ENCODE assay signal across 25 cellular contexts in genomic region chr17:21272881-21273839, GRCh38. TPM values are rescaled to one million over a fixed set of nuclear protein-coding genes. Genes with fewer than 3 reads are reported as not detected.
DNase-seq lines count a peak whose midpoint lies in the region; ATAC-seq and TF ChIP-seq lines count a peak whose summit lies in the region.
"Had no signal": no experiment of that assay in that cellular context is flagged by ENCODE, and none has a peak within 500 bp of the region (broad histone marks: within the 10 kb centered on the region; RNA-seq: fewer than 3 reads in every experiment).

No MANE protein-coding gene starts in this region.

- H3K27me3 ChIP-seq in mammary epithelial cell (ENCODE audit: insufficient read depth, low read length): no peaks in the 10 kb centered on the region
- no peaks in the 10 kb centered on the region for H3K27me3 ChIP-seq in effector memory CD4-positive, alpha-beta T cell (replicated peaks; ENCODE audit: control insufficient read depth, insufficient read depth, low read length, poor library complexity, severe bottlenecking)

- no peaks in the 10 kb centered on the region for H3K79me2 ChIP-seq in mammary epithelial cell (ENCODE audit: insufficient read depth, low read length)

- TF ChIP-seq CTCF in MCF 10A (IDR thresholded peaks at IDR 0.05; ENCODE audit: unreplicated experiment) (no peak), mammary epithelial cell (conservative IDR thresholded peaks at IDR 0.05 in 1 of 2, IDR thresholded peaks at IDR 0.05 in 1 of 2; ENCODE audit: extremely low read depth in 1 of 2, insufficient read depth in 1 of 2, low read depth in 1 of 2, low read length in 2 of 2) (no peak)

- H3K4me3 Mint-ChIP-seq in MCF 10A (ENCODE audit: unreplicated experiment): no peak overlapping the region
- H3K4me3 Mint-ChIP-seq in T-helper 17 cell: no peak overlapping the region
- H3K4me3 Mint-ChIP-seq: effector memory CD8-positive, alpha-beta T cell; mesothelial cell of epicardium; natural killer cell treated with Interleukin-12 subunit alpha and Interleukin-12 subunit beta and Interleukin-15 and Interleukin-18, amount 100 ng/mL, for 72 hours; stimulated activated naive B cell treated with anti-CD40 and anti-IgM and Interleukin-4, amounts not matched to agents 10 μg/mL and 1 μg/mL and 100 μg/mL, for 72 hours; T-helper 1 cell treated with Interleukin-12 subunit alpha and Interleukin-12 subunit beta and Interleukin-4 antibody, amounts not matched to agents 30 μg/mL and 1 μg/mL, for 36 hours; WTC11 had no signal

- no peaks in the 10 kb centered on the region for H3K9me3 Mint-ChIP-seq in MCF 10A (ENCODE audit: unreplicated experiment)
- H3K9me3 Mint-ChIP-seq: activated CD8-positive, alpha-beta T cell treated with anti-CD3 and anti-CD28 coated beads for 36 hours; activated naive CD4-positive, alpha-beta T cell treated with anti-CD3 and anti-CD28 coated beads, Interleukin-2, amount 50 U/mL, for 72 hours; effector memory CD8-positive, alpha-beta T cell; mesothelial cell of epicardium; natural killer cell treated with Interleukin-12 subunit alpha and Interleukin-12 subunit beta and Interleukin-15 and Interleukin-18, amount 100 ng/mL, for 72 hours; stimulated activated naive B cell treated with anti-CD40 and anti-IgM and Interleukin-4, amounts not matched to agents 10 μg/mL and 1 μg/mL and 100 μg/mL, for 72 hours; T-helper 1 cell treated with Interleukin-12 subunit alpha and Interleukin-12 subunit beta and Interleukin-4 antibody, amounts not matched to agents 30 μg/mL and 1 μg/mL, for 36 hours; WTC11 had no signal

- H3K4me1 ChIP-seq in mammary epithelial cell (ENCODE audit: insufficient read depth, low read length): peaks cover 24% of the 10 kb centered on the region
- H3K4me1 ChIP-seq in effector memory CD4-positive, alpha-beta T cell (ENCODE audit: control insufficient read depth, insufficient read depth, low read length, poor library complexity, severe bottlenecking): peaks cover 26% of the 10 kb centered on the region

- H3K4me3 ChIP-seq in mammary epithelial cell (replicated peaks in 1 of 3; ENCODE audit: insufficient read depth in 1 of 3, low read depth in 2 of 3, low read length in 3 of 3): no peak overlapping the region
- no peak overlapping the region for H3K4me3 ChIP-seq in effector memory CD4-positive, alpha-beta T cell (ENCODE audit: insufficient read depth, low read depth, low read length, poor library complexity, severe bottlenecking)
- H3K4me3 ChIP-seq: thoracic aorta had no signal

- no peak overlapping the region for H3K9ac ChIP-seq in mammary epithelial cell (ENCODE audit: insufficient read depth, low read length)

- POLR2A ChIA-PET in MCF 10A (lab: Yijun Ruan, JAX): interaction anchor here (0.7 to 1.4 kb wide), 4 partner anchors 9 to 184 kb away, joined by 3 to 4 read pairs (median 3); no protein-coding TSS in a partner anchor

- DNase-seq in MCF 10A (ENCODE audit: unreplicated experiment) (peak; percentile 59), mammary epithelial cell (no peak), T-helper 17 cell (no peak), iPS-NIHi11 (ENCODE audit: low spot score) (peak; percentile 2), HuH-7 (ENCODE audit: low spot score) (no peak), NCI-H2081 treated with DMSO at 0.1 percent for 48 hours (lab: John Stamatoyannopoulos, UW) (no peak)
- DNase-seq in stimulated activated CD4-positive, alpha-beta T cell treated with anti-CD3 and anti-CD28 coated beads, Interleukin-4, amount 100 ng/mL, for 24 hours: no peak
- DNase-seq in effector memory CD4-positive, alpha-beta T cell: no peak
- DNase-seq: ACHN; activated CD8-positive, alpha-beta T cell treated with anti-CD3 and anti-CD28 coated beads for 36 hours; activated T-cell treated with anti-CD3 and anti-CD28 coated beads, Interleukin-2, amount 50 U/mL, for 48 hours; effector memory CD8-positive, alpha-beta T cell; GDM1; glutamatergic neuron; KBM-7; NCI-H1092 treated with DMSO at 0.1 percent for 48 hours; NCI-H524 treated with DMSO at 0.1 percent for 48 hours; stimulated activated naive B cell treated with anti-CD40 and anti-IgM and Interleukin-4, amounts not matched to agents 10 μg/mL and 1 μg/mL and 100 μg/mL, for 72 hours had no signal

- H3K27me3 Mint-ChIP-seq in MCF 10A (ENCODE audit: insufficient read depth, unreplicated experiment) (no peaks in the 10 kb centered on the region), T-helper 17 cell (no peaks in the 10 kb centered on the region)
- H3K27me3 Mint-ChIP-seq: activated CD8-positive, alpha-beta T cell treated with anti-CD3 and anti-CD28 coated beads for 36 hours; effector memory CD8-positive, alpha-beta T cell; natural killer cell treated with Interleukin-12 subunit alpha and Interleukin-12 subunit beta and Interleukin-15 and Interleukin-18, amount 100 ng/mL, for 72 hours had no signal

- WGBS in mammary epithelial cell (ENCODE audit: low coverage, missing lambda C conversion rate): 69% methylated on average over 12 of the region's 14 CpGs

- in situ Hi-C loops in mammary epithelial cell (cut with MboI; ENCODE audit: low sequenced_read_pairs in 2 of 2): loop anchor here in 1 of 2 donors (25.0 kb wide), 2 partner anchors 89 to 189 kb away; no protein-coding TSS in a partner anchor

- no peaks in the 10 kb centered on the region for H4K20me1 ChIP-seq in mammary epithelial cell (ENCODE audit: insufficient read depth, low read length)

- no peak overlapping the region for H3K27ac ChIP-seq in mammary epithelial cell (ENCODE audit: insufficient read depth, low read depth, low read length)
- no peak overlapping the region for H3K27ac ChIP-seq in effector memory CD4-positive, alpha-beta T cell (ENCODE audit: insufficient read depth, low read length, poor library complexity, severe bottlenecking)
- H3K27ac ChIP-seq: thoracic aorta had no signal

- no peak overlapping the region for H3K27ac Mint-ChIP-seq in MCF 10A (ENCODE audit: low read depth, unreplicated experiment)
- peak overlapping the region; percentile 34 for H3K27ac Mint-ChIP-seq in T-helper 17 cell
- H3K27ac Mint-ChIP-seq: activated CD8-positive, alpha-beta T cell treated with anti-CD3 and anti-CD28 coated beads for 36 hours; activated naive CD4-positive, alpha-beta T cell treated with anti-CD3 and anti-CD28 coated beads, Interleukin-2, amount 50 U/mL, for 72 hours; effector memory CD8-positive, alpha-beta T cell; mesothelial cell of epicardium; natural killer cell treated with Interleukin-12 subunit alpha and Interleukin-12 subunit beta and Interleukin-15 and Interleukin-18, amount 100 ng/mL, for 72 hours; stimulated activated naive B cell treated with anti-CD40 and anti-IgM and Interleukin-4, amounts not matched to agents 10 μg/mL and 1 μg/mL and 100 μg/mL, for 72 hours; T-helper 1 cell treated with Interleukin-12 subunit alpha and Interleukin-12 subunit beta and Interleukin-4 antibody, amounts not matched to agents 30 μg/mL and 1 μg/mL, for 36 hours; WTC11 had no signal

- no peaks in the 10 kb centered on the region for H3K36me3 Mint-ChIP-seq in MCF 10A (ENCODE audit: insufficient read depth, unreplicated experiment)
- no peaks in the 10 kb centered on the region for H3K36me3 Mint-ChIP-seq in T-helper 17 cell (ENCODE audit: low read depth)
- H3K36me3 Mint-ChIP-seq: activated naive CD4-positive, alpha-beta T cell treated with anti-CD3 and anti-CD28 coated beads, Interleukin-2, amount 50 U/mL, for 72 hours; mesothelial cell of epicardium; natural killer cell treated with Interleukin-12 subunit alpha and Interleukin-12 subunit beta and Interleukin-15 and Interleukin-18, amount 100 ng/mL, for 72 hours; stimulated activated naive B cell treated with anti-CD40 and anti-IgM and Interleukin-4, amounts not matched to agents 10 μg/mL and 1 μg/mL and 100 μg/mL, for 72 hours; WTC11 had no signal

- no TSS peak for BruUV-seq in MCF 10A (replicated peaks; lab: Mats Ljungman, UMichigan)
- no TSS peak for BruUV-seq in mammary epithelial cell (replicated peaks; lab: Mats Ljungman, UMichigan)

- CTCF ChIA-PET in MCF 10A (lab: Yijun Ruan, JAX) (interaction anchor here (0.5 to 1.6 kb wide), 2 partner anchors 16 to 241 kb away, joined by 3 to 4 read pairs; no protein-coding TSS in a partner anchor), mammary epithelial cell (lab: Charles Lee; ENCODE audit: low non-redundant PET) (no interaction called here)

- intact Hi-C loops in MCF 10A (cut with micrococcal nuclease): no loop called here
- intact Hi-C loops in mammary epithelial cell (cut with micrococcal nuclease): no loop called here

- no peak for ATAC-seq in T-helper 17 cell
- ATAC-seq: activated CD8-positive, alpha-beta T cell treated with anti-CD3 and anti-CD28 coated beads for 36 hours; activated naive CD4-positive, alpha-beta T cell treated with anti-CD3 and anti-CD28 coated beads, Interleukin-2, amount 50 U/mL, for 72 hours; effector memory CD8-positive, alpha-beta T cell; natural killer cell treated with Interleukin-12 subunit alpha and Interleukin-12 subunit beta and Interleukin-15 and Interleukin-18, amount 100 ng/mL, for 72 hours; sciatic nerve; stimulated activated naive B cell treated with anti-CD40 and anti-IgM and Interleukin-4, amounts not matched to agents 10 μg/mL and 1 μg/mL and 100 μg/mL, for 72 hours; WTC11 had no signal

- no peaks in the 10 kb centered on the region for H3K36me3 ChIP-seq in mammary epithelial cell (ENCODE audit: insufficient read depth, low read length)
- H3K36me3 ChIP-seq in effector memory CD4-positive, alpha-beta T cell (ENCODE audit: control insufficient read depth, insufficient read depth, low read length): no peaks in the 10 kb centered on the region
- H3K36me3 ChIP-seq: thoracic aorta had no signal

- dilution Hi-C loops in mammary epithelial cell (cut with HindIII; ENCODE audit: low sequenced_read_pairs): no loop called here

- H2AFZ ChIP-seq in mammary epithelial cell (ENCODE audit: low read depth, low read length): no peak overlapping the region

- no peak overlapping the region for H3K4me2 ChIP-seq in mammary epithelial cell (ENCODE audit: insufficient read depth, low read depth, low read length)

- H3K4me1 Mint-ChIP-seq in MCF 10A (ENCODE audit: insufficient read depth, unreplicated experiment) (peaks cover 5% of the 10 kb centered on the region), T-helper 17 cell (peaks cover 19% of the 10 kb centered on the region)

- H3K9me3 ChIP-seq in mammary epithelial cell (replicated peaks; ENCODE audit: insufficient read depth, low read length) (no peaks in the 10 kb centered on the region), T-helper 17 cell (ENCODE audit: control insufficient read depth, low read length, poor library complexity, severe bottlenecking) (no peaks in the 10 kb centered on the region)
- no peaks in the 10 kb centered on the region for H3K9me3 ChIP-seq in effector memory CD4-positive, alpha-beta T cell (ENCODE audit: control insufficient read depth, low read length)
- H3K9me3 ChIP-seq: thoracic aorta had no signal

RNA-seq across cellular contexts. Expression of gene MAP2K3, which starts 11.4 kb away (rescaled TPM):
- total RNA-seq in MCF 10A (2022) (25.7 and 45.2 TPM in 2 replicates), mammary epithelial cell (10 to 100 TPM; 14.2 to 57.6 TPM), T-helper 17 cell (10 to 100 TPM; 61.2 to 73.0 TPM)
- polyA plus RNA-seq in mammary epithelial cell: 49.5 TPM
- 80.6 TPM for polyA minus RNA-seq in mammary epithelial cell

RNA-seq across cellular contexts. Expression of gene NATD1, which starts 19.9 kb away (rescaled TPM):
- total RNA-seq in MCF 10A (2022): 2.3 and 2.5 TPM in 2 replicates
- 10 to 100 TPM in 1 of 2 donors, 1 to 10 TPM in 1; 6.1 to 10.8 TPM for total RNA-seq in mammary epithelial cell
- polyA plus RNA-seq in mammary epithelial cell: 2.8 TPM
- polyA minus RNA-seq in mammary epithelial cell: 4.4 TPM
- 1 to 10 TPM; 4.9 to 8.4 TPM for total RNA-seq in T-helper 17 cell

RNA-seq across cellular contexts. Expression of gene TMEM11, which starts 59.2 kb away (rescaled TPM):
- total RNA-seq in MCF 10A (2022): 27.8 and 33.5 TPM in 2 replicates
- 10 to 100 TPM; 17.2 to 35.7 TPM for total RNA-seq in mammary epithelial cell
- polyA plus RNA-seq in mammary epithelial cell: 61.2 TPM
- 56.2 TPM for polyA minus RNA-seq in mammary epithelial cell
- total RNA-seq in T-helper 17 cell: 10 to 100 TPM; 10.3 to 17.2 TPM

Comparison
In these comparisons a context has a peak if more than half of its experiments do, and no peak if none do; other contexts are left out.
1. DNase-seq: peak in MCF 10A (single experiment) and iPS-NIHi11 (single experiment); none in mammary epithelial cell (single experiment), T-helper 17 cell (0 of 3), HuH-7 (single experiment), NCI-H2081 treated with DMSO at 0.1 percent for 48 hours (single experiment), stimulated activated CD4-positive, alpha-beta T cell treated with anti-CD3 and anti-CD28 coated beads, Interleukin-4, amount 100 ng/mL, for 24 hours (single experiment) and effector memory CD4-positive, alpha-beta T cell (0 of 3).